16 cellular contexts compared by ENCODE assay signal in genomic region chr12:57483466-57483865, GRCh38. TPM values are rescaled to one million over a fixed set of nuclear protein-coding genes. Genes with fewer than 3 reads are reported as not detected.
DNase-seq lines count a peak whose midpoint lies in the region; ATAC-seq and TF ChIP-seq lines count a peak whose summit lies in the region.
"Had no signal": no experiment of that assay in that cellular context is flagged by ENCODE, and none has a peak within 500 bp of the region (broad histone marks: within the 10 kb centered on the region; RNA-seq: fewer than 3 reads in every experiment).

No MANE protein-coding gene starts in this region.

- H3K9me3 Mint-ChIP-seq in WTC11 = no peaks in the 10 kb centered on the region

- H3K36me3 Mint-ChIP-seq in WTC11 = peaks cover 4% of the 10 kb centered on the region

- POLR2A ChIA-PET in WTC11 (lab: Charles Lee) = no interaction called here

- no peak overlapping the region for H3K4me3 Mint-ChIP-seq in WTC11

- H3K9me3 ChIP-seq in skeletal muscle satellite cell (replicated peaks; ENCODE audit: low read length) = no peaks in the 10 kb centered on the region

- TF ChIP-seq CTCF in WTC11 (IDR thresholded peaks at IDR 0.05) (no peak), fibroblast of villous mesenchyme (IDR thresholded peaks at IDR 0.05; ENCODE audit: insufficient read depth, low read depth, low read length) (no peak)

- peaks cover 14% of the 10 kb centered on the region for H3K4me1 ChIP-seq in skeletal muscle satellite cell (ENCODE audit: control insufficient read depth, insufficient read depth, low read length)
- H3K4me1 ChIP-seq: parathyroid adenoma had no signal

- CTCF ChIA-PET in WTC11 (lab: Charles Lee) = interaction anchor here (0.7 to 2.5 kb wide), 3 partner anchors 8 to 897 kb away, joined by 3 to 9 read pairs (median 5); no protein-coding TSS in a partner anchor

- H3K4me3 ChIP-seq in fibroblast of villous mesenchyme (ENCODE audit: low read depth, low read length) (no peak overlapping the region), skeletal muscle satellite cell (ENCODE audit: low read length) (no peak overlapping the region)

- DNase-seq in EL (peak; percentile 75), WTC11 (ENCODE audit: low spot score) (no peak), fibroblast of villous mesenchyme (ENCODE audit: low read depth) (peak; percentile 36), NCI-H2029 treated with DMSO at 0.1 percent for 48 hours (lab: John Stamatoyannopoulos, UW) (no peak)
- DNase-seq: cortex of kidney; DND-41; left ventricle myocardium superior; MV-4-11; stimulated activated naive CD8-positive, alpha-beta T cell treated with anti-CD3 and anti-CD28 coated beads, Interleukin-15, Interleukin-2, amounts not matched to agents 100 U/mL and 50 U/mL, for 24 hours had no signal

- peaks cover 17% of the 10 kb centered on the region for H3K4me1 Mint-ChIP-seq in WTC11

- H3K27me3 ChIP-seq in skeletal muscle satellite cell (ENCODE audit: control insufficient read depth, insufficient read depth, low read length) = peaks cover 21% of the 10 kb centered on the region

- no peak overlapping the region for H3K9ac ChIP-seq in skeletal muscle satellite cell (ENCODE audit: low read depth, low read length)
- H3K9ac ChIP-seq: parathyroid adenoma had no signal

- H3K36me3 ChIP-seq in skeletal muscle satellite cell (ENCODE audit: insufficient read depth, low read length) = no peaks in the 10 kb centered on the region

- H3K27ac Mint-ChIP-seq in WTC11 = peak overlapping the region; percentile 1; the same call in 1 of the 2 replicates

- H3K4me2 ChIP-seq in skeletal muscle satellite cell (ENCODE audit: low read length) = peak overlapping the region; percentile 8

- H3K27me3 Mint-ChIP-seq in WTC11 (ENCODE audit: low read depth) = peaks cover 28% of the 10 kb centered on the region

- no peak for ATAC-seq in WTC11
- no peak for ATAC-seq in GM18870 (IDR thresholded peaks at IDR 0.05; ENCODE audit: unreplicated experiment)
- ATAC-seq in HG03139 (IDR thresholded peaks at IDR 0.05; ENCODE audit: unreplicated experiment) = no peak
- ATAC-seq: left ventricle myocardium superior; Right ventricle myocardium inferior; stimulated activated naive CD8-positive, alpha-beta T cell treated with anti-CD3 and anti-CD28 coated beads, Interleukin-15, Interleukin-2, amounts not matched to agents 100 U/mL and 50 U/mL, for 24 hours had no signal

TF ChIP-seq in WTC11, 78 proteins besides CTCF, POLR2A, EP300 and RAD21:
- TF ChIP-seq NR1H2 (CRISPR knock-in tag; IDR thresholded peaks at IDR 0.05) = no peak
- TF ChIP-seq ETV6 (CRISPR knock-in tag; IDR thresholded peaks at IDR 0.05) = no peak
- TF ChIP-seq CBFB (CRISPR knock-in tag; IDR thresholded peaks at IDR 0.05; ENCODE audit: low read depth) = no peak
- no peak for TF ChIP-seq E2F1 (CRISPR knock-in tag; IDR thresholded peaks at IDR 0.05)
- no peak for TF ChIP-seq FOXK1 (CRISPR knock-in tag; IDR thresholded peaks at IDR 0.05)
- TF ChIP-seq E2F4 (CRISPR knock-in tag; IDR thresholded peaks at IDR 0.05; ENCODE audit: borderline replicate concordance, low read depth) = no peak
- no peak for TF ChIP-seq SOX15 (CRISPR knock-in tag; IDR thresholded peaks at IDR 0.05)
- TF ChIP-seq E2F5 (CRISPR knock-in tag; IDR thresholded peaks at IDR 0.05) = no peak
- TF ChIP-seq ATF3 (CRISPR knock-in tag; conservative IDR thresholded peaks at IDR 0.05) = no peak
- no peak for TF ChIP-seq NR2C2 (CRISPR knock-in tag; IDR thresholded peaks at IDR 0.05)
- no peak for TF ChIP-seq ATF1 (CRISPR knock-in tag; IDR thresholded peaks at IDR 0.05)
- TF ChIP-seq FOXP4 (CRISPR knock-in tag; IDR thresholded peaks at IDR 0.05) = no peak
- no peak for TF ChIP-seq KAT7 (CRISPR knock-in tag; IDR thresholded peaks at IDR 0.05; ENCODE audit: borderline replicate concordance)
TF ChIP-seq in WTC11: peak in this region for 0.

RNA-seq across cellular contexts. Expression of gene ARHGAP9, which starts 3.8 kb away (rescaled TPM):
- 3.6 to 3.9 TPM (median 3.8 TPM) in 3 replicates for total RNA-seq in WTC11 (2021)
- total RNA-seq in fibroblast of villous mesenchyme = under 0.01 TPM in 2 replicates
- 0.22 TPM in 1 of 2 replicates, not detected in the other for total RNA-seq in skeletal muscle satellite cell (2012; rRNA removed)
- total RNA-seq: NCI-H460 had no signal

RNA-seq across cellular contexts. Expression of gene MARS1, which starts 4.4 kb away (rescaled TPM):
- total RNA-seq in WTC11 (2021) (283 to 367 TPM (median 314 TPM) in 3 replicates), fibroblast of villous mesenchyme (158 and 244 TPM in 2 replicates)
- 111 and 120 TPM in 2 replicates for total RNA-seq in skeletal muscle satellite cell (2012; rRNA removed)

RNA-seq across cellular contexts. Expression of gene GLI1, which starts 23.9 kb away (rescaled TPM):
- total RNA-seq in WTC11 (2021) (16.2 to 19.1 TPM (median 16.7 TPM) in 3 replicates), fibroblast of villous mesenchyme (0.86 and 1.9 TPM in 2 replicates)
- 0.44 and 0.76 TPM in 2 replicates for total RNA-seq in skeletal muscle satellite cell (2012; rRNA removed)

RNA-seq across cellular contexts. Expression of gene INHBE, which starts 28.4 kb away (rescaled TPM):
- total RNA-seq in WTC11 (2021) (3.2 to 5.0 TPM (median 3.3 TPM) in 3 replicates), fibroblast of villous mesenchyme (1.7 and 4.5 TPM in 2 replicates)
- total RNA-seq in skeletal muscle satellite cell (2012; rRNA removed) = 0.44 and 1.3 TPM in 2 replicates
- total RNA-seq: glomerular endothelial cell, left ventricle myocardium superior, Right ventricle myocardium inferior had no signal

RNA-seq across cellular contexts. Expression of gene DDIT3, which starts 36.8 kb away (rescaled TPM):
- total RNA-seq in WTC11 (2021) = 3.4 to 5.3 TPM (median 3.9 TPM) in 3 replicates
- 18.1 and 56.7 TPM in 2 replicates for total RNA-seq in fibroblast of villous mesenchyme
- total RNA-seq in skeletal muscle satellite cell (2012; rRNA removed) = 28.4 and 53.5 TPM in 2 replicates

Comparison
In these comparisons a context has a peak if more than half of its experiments do, and no peak if none do; other contexts are left out.
1. DNase-seq: peak in EL (single experiment) and fibroblast of villous mesenchyme (single experiment); none in WTC11 (single experiment) and NCI-H2029 treated with DMSO at 0.1 percent for 48 hours (single experiment).